ENCODE assay signal across 8 cellular contexts in the genomic region with DNA sequence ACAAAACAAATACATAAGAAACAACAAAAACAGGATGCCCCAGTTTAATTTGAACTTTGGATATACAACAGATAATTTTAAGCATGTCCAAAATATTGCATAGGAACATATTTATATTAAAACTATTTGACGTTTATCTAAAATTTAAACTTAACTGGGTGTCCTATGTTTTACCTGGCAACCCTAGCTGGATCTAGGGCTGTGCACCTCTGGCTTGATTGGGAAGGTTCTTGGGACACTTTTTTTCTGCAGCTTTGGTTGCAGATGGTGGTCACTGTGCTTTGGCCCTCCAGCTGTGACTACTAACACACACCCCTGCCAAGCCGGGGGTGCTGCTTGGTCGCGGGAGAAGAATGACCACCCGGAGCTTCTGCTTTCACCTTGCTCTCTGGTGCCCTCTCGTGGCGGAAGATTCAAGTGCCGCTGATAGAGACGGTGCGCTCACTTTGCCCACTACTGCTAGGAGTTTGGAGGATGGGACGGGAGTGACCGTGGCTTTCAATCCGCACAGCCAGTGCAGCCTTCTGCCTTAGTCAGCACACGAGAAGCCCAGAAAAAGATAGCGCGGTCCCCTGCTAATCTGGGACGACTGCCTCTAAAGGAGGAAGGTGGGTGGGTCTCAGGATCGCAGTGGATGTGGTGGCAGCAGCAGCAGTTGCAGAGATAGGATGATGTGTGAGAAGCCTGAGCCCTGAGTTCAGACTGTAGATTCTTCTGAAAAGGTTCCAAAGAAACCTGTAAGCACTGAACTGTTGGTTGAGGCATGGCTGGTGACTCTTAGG. TPM values are rescaled to one million over a fixed set of nuclear protein-coding genes. Genes with fewer than 3 reads are reported as not detected.
A peak's percentile ranks its signal among the peaks of the same experiment; 100 is the strongest.
DNase-seq lines count a peak whose midpoint lies in the region; ATAC-seq, FAIRE-seq and TF ChIP-seq lines count a peak whose summit lies in the region.

No MANE protein-coding gene starts in this region.

- peak overlapping the region in 1 of 4 experiments; percentile 32; a peak in 1 of 8 replicates for H3K4me3 ChIP-seq in H1 (ENCODE audit: extremely low read depth in 1 of 4, insufficient read depth in 2 of 4, low read depth in 3 of 4, low read length in 4 of 4)
- H3K4me3 ChIP-seq in mesenchymal stem cell (ENCODE audit: insufficient read depth in 1 of 2, low read depth in 1 of 2, low read length in 2 of 2) = peak overlapping the region in 1 of 2 experiments; percentile 34

- CTCF ChIA-PET in HEK293T (lab: Yijun Ruan, JAX) = interaction anchor here (0.6 to 1.8 kb wide), 13 partner anchors 9 to 834 kb away, joined by 3 to 7 read pairs (median 3); a partner anchor contains a TSS
- CTCF ChIA-PET in H1 (lab: Charles Lee; ENCODE audit: partially characterized antibody) = interaction anchor here (0.8 to 3.0 kb wide), 21 partner anchors 9 to 216 kb away, joined by 3 to 15 read pairs (median 5); no protein-coding TSS in a partner anchor

- H3K14ac ChIP-seq in H1 (ENCODE audit: insufficient read length) (no peak overlapping the region), mesenchymal stem cell (ENCODE audit: low read length in 2 of 2) (no peak overlapping the region)

- H3K23me2 ChIP-seq in H1 (ENCODE audit: low read depth, low read length) = no peaks in the 10 kb centered on the region; the same call in 1 of the 2 replicates

- H3K9me3 ChIP-seq in H1 (ENCODE audit: insufficient read depth in 2 of 2, low read depth in 1 of 2, low read length in 1 of 2) (no peaks in the 10 kb centered on the region), mesenchymal stem cell (ENCODE audit: control insufficient read depth, low read length) (no peaks in the 10 kb centered on the region)

- H3K36me3 ChIP-seq in H1 (ENCODE audit: control insufficient read depth in 2 of 4, insufficient read depth in 4 of 4, low read length in 3 of 4) (no peaks in the 10 kb centered on the region), mesenchymal stem cell (ENCODE audit: control insufficient read depth in 1 of 2, insufficient read depth in 2 of 2, low read depth in 1 of 2, low read length in 2 of 2) (no peaks in the 10 kb centered on the region)

- H4K8ac ChIP-seq in H1 (ENCODE audit: extremely low read depth, insufficient read depth, low read length) = no peak overlapping the region
- H4K8ac ChIP-seq in mesenchymal stem cell (ENCODE audit: low read length) = peak overlapping the region; percentile 50

- 15% methylated on average over 18 of the region's 18 CpGs; no CpG with 5 or more reads in 1 of the 2 experiments for WGBS in H1 (ENCODE audit: extremely low coverage in 1 of 2, insufficient coverage in 1 of 2, insufficient read length in 1 of 2, insufficient replicate concordance in 2 of 2, low coverage in 1 of 2, low lambda C conversion rate in 2 of 2, missing lambda C conversion rate in 1 of 2), 2 experiments
- WGBS in mesenchymal stem cell = 5% methylated on average over 17 of the region's 18 CpGs

- no peak overlapping the region for H3K18ac ChIP-seq in H1 (ENCODE audit: extremely low read depth, low read length)
- H3K18ac ChIP-seq in mesenchymal stem cell (ENCODE audit: low read depth in 1 of 2, low read length in 2 of 2) = no peak overlapping the region

- H3K23ac ChIP-seq in H1 (ENCODE audit: insufficient read length) (no peak overlapping the region), mesenchymal stem cell (ENCODE audit: low read length in 2 of 2) (no peak overlapping the region)

- H3K79me1 ChIP-seq in H1 (ENCODE audit: low read depth, low read length) (no peaks in the 10 kb centered on the region), mesenchymal stem cell (replicated peaks; ENCODE audit: low read length, poor library complexity, severe bottlenecking) (no peaks in the 10 kb centered on the region)

- peak; percentile 73 to 83 for TF ChIP-seq RAD21 in H1 (IDR thresholded peaks at IDR 0.05 in 1 of 2, conservative IDR thresholded peaks at IDR 0.05 in 1 of 2; ENCODE audit: low read depth in 2 of 2, low read length in 2 of 2)

- no peak overlapping the region for H2BK120ac ChIP-seq in H1 (replicated peaks; ENCODE audit: low read depth, low read length)
- no peak overlapping the region for H2BK120ac ChIP-seq in mesenchymal stem cell (ENCODE audit: low read depth, low read length)

- DNase-seq in HEK293T (ENCODE audit: extremely low spot score) = peak; percentile 71
- peak; percentile 50 for DNase-seq in NCI-H748 treated with DMSO at 0.1 percent for 48 hours (lab: John Stamatoyannopoulos, UW)
- peak; percentile 36 for DNase-seq in activated CD8-positive, alpha-beta memory T cell treated with anti-CD3 and anti-CD28 coated beads for 4 hours (ENCODE audit: low read depth in 2 of 2)
- DNase-seq in H1 (ENCODE audit: low read depth in 1 of 2, low spot score in 2 of 2) = peak; percentile 54 to 97
- peak; percentile 71 for DNase-seq in mesenchymal stem cell
- peak; percentile 66 for DNase-seq in stimulated activated CD8-positive, alpha-beta memory T cell treated with anti-CD3 and anti-CD28 coated beads, Interleukin-15, amount 100 ng/mL, for 1 hour (ENCODE audit: low read depth)

- ATAC-seq in GM19467 (IDR thresholded peaks at IDR 0.05; ENCODE audit: unreplicated experiment) = no peak

- H3K4me2 ChIP-seq in H1 (ENCODE audit: insufficient read depth in 1 of 2, low read depth in 2 of 2, low read length in 2 of 2) = peak overlapping the region; percentile 4 to 49; a peak in 3 of 4 replicates
- H3K4me2 ChIP-seq in mesenchymal stem cell (ENCODE audit: low read length, poor library complexity, severe bottlenecking) = peak overlapping the region; percentile 6

- TF ChIP-seq EP300 in H1 (IDR thresholded peaks at IDR 0.05; ENCODE audit: borderline replicate concordance in 1 of 2, low read depth in 2 of 2, low read length in 2 of 2) = no peak

- H3K4ac ChIP-seq in H1 (replicated peaks; ENCODE audit: insufficient read length, low read depth, low read length) (no peak overlapping the region), mesenchymal stem cell (ENCODE audit: low read depth in 1 of 2, low read length in 2 of 2) (no peak overlapping the region)

- no peak for TF ChIP-seq POLR2A in H1 (IDR thresholded peaks at IDR 0.05; ENCODE audit: control extremely low read depth in 1 of 2, low read depth in 2 of 2, low read length in 2 of 2)

- H2BK12ac ChIP-seq in H1 (ENCODE audit: low read depth, low read length) = peak overlapping the region; percentile 51; the same call in 1 of the 2 replicates
- no peak overlapping the region for H2BK12ac ChIP-seq in mesenchymal stem cell (ENCODE audit: low read length in 2 of 2)

- H4K5ac ChIP-seq in H1 (ENCODE audit: insufficient read length, low read depth, low read length) = no peak overlapping the region

- H2BK5ac ChIP-seq in H1 (ENCODE audit: low read depth, low read length) (no peak overlapping the region), mesenchymal stem cell (ENCODE audit: low read depth, low read length, poor library complexity, severe bottlenecking) (no peak overlapping the region)

- H3K9ac ChIP-seq in H1 (replicated peaks in 1 of 4; ENCODE audit: extremely low read depth in 1 of 4, low read depth in 3 of 4, low read length in 3 of 4) (no peak overlapping the region), mesenchymal stem cell (ENCODE audit: low read length) (peak overlapping the region; percentile 37)

- H4K20me1 ChIP-seq in H1 (replicated peaks in 1 of 2; ENCODE audit: control insufficient read depth in 1 of 2, insufficient read depth in 2 of 2, low read length in 2 of 2) = no peaks in the 10 kb centered on the region

- H4K91ac ChIP-seq in H1 (replicated peaks; ENCODE audit: insufficient read length, low read length) = no peak overlapping the region
- no peak overlapping the region for H4K91ac ChIP-seq in mesenchymal stem cell (ENCODE audit: low read length)

- H2BK20ac ChIP-seq in H1 (ENCODE audit: low read length) = no peak overlapping the region

- no peak overlapping the region for H3K56ac ChIP-seq in H1 (replicated peaks; ENCODE audit: insufficient read length, low read depth, low read length)

- peaks cover 0 to 3% (median 0%) of the 10 kb centered on the region in 4 experiments; a peak in 2 of 7 replicates for H3K4me1 ChIP-seq in H1 (replicated peaks in 1 of 4; ENCODE audit: control insufficient read depth in 3 of 4, insufficient read depth in 4 of 4, low read length in 3 of 4)
- peaks cover 8% of the 10 kb centered on the region for H3K4me1 ChIP-seq in mesenchymal stem cell (ENCODE audit: control insufficient read depth, insufficient read depth, low read depth, low read length)

- H3K79me2 ChIP-seq in H1 (ENCODE audit: control insufficient read depth in 1 of 2, insufficient read depth in 2 of 2, low read length in 2 of 2) = no peaks in the 10 kb centered on the region

- FAIRE-seq in H1 (lab: Jason Lieb, UNC) = peak; percentile 88

- H2BK15ac ChIP-seq in H1 (ENCODE audit: low read length) = no peak overlapping the region
- no peak overlapping the region for H2BK15ac ChIP-seq in mesenchymal stem cell (ENCODE audit: low read depth, poor library complexity, severe bottlenecking)

- no peak overlapping the region for H3K27ac ChIP-seq in C4-2B
- H3K27ac ChIP-seq in H1 (ENCODE audit: low read depth, low read length) = no peak overlapping the region
- no peak overlapping the region for H3K27ac ChIP-seq in mesenchymal stem cell (ENCODE audit: low read length, poor library complexity, severe bottlenecking)

- H2AK5ac ChIP-seq in H1 (ENCODE audit: low read depth, low read length) (no peak overlapping the region), mesenchymal stem cell (ENCODE audit: low read length, severe bottlenecking) (no peak overlapping the region)

- H3K27me3 ChIP-seq in H1 (replicated peaks in 1 of 4; ENCODE audit: control insufficient read depth in 3 of 4, extremely low read depth in 1 of 4, insufficient read depth in 3 of 4, low read length in 3 of 4) (peaks cover 0 to 5% (median 0%) of the 10 kb centered on the region in 4 experiments; a peak in 4 of 7 replicates), mesenchymal stem cell (ENCODE audit: control insufficient read depth in 1 of 2, insufficient read depth in 1 of 2, low read length in 2 of 2) (peaks cover 15 to 46% of the 10 kb centered on the region in 2 experiments)

- peak overlapping the region; percentile 77 for H2AFZ ChIP-seq in H1 (ENCODE audit: low read length)
- H2AFZ ChIP-seq in mesenchymal stem cell (ENCODE audit: low read depth, low read length) = no peak overlapping the region

- POLR2A ChIA-PET in HEK293T (lab: Yijun Ruan, JAX) (no interaction called here), H1 (lab: Charles Lee; ENCODE audit: partially characterized antibody) (interaction anchor here (0.7 kb wide), 1 partner anchor 25 kb away, joined by 3 read pairs; no protein-coding TSS in a partner anchor)

- peak; percentile 95 for TF ChIP-seq CTCF in C4-2B (conservative IDR thresholded peaks at IDR 0.05)
- TF ChIP-seq CTCF in H1 (IDR thresholded peaks at IDR 0.05; ENCODE audit: control extremely low read depth in 1 of 3, insufficient read depth in 1 of 3, low read depth in 1 of 3, low read length in 3 of 3) = peak; percentile 85 to 93 (median 85)

RNA-seq across cellular contexts. Expression of a gene that starts 6.7 kb away (rescaled TPM):
- total RNA-seq in H1 (2021; fragmentation: NEBNext Ultra II Directional; extraction: Animal tissue kit (Norgen Biotek cat#: 25700)) = not detected in 2 replicates
- 0.11 TPM in 1 of 2 replicates, not detected in the other for polyA plus RNA-seq in H1 (2011; rRNA removed)
- not detected for polyA plus RNA-seq in H1 (2011; cell fraction: cytosol; rRNA removed)
- polyA plus RNA-seq in H1 (2011; cell fraction: nucleus; rRNA removed) = not detected
- not detected in 4 replicates for polyA plus RNA-seq in H1 (2012, experiment 1 of 2)
- polyA plus RNA-seq in H1 (2012, experiment 2 of 2) = not detected
- not detected for polyA plus RNA-seq in H1 (2013, experiment 1 of 2)
- not detected for polyA plus RNA-seq in H1 (2013, experiment 2 of 2)
- not detected in 2 replicates for polyA minus RNA-seq in H1 (2011; rRNA and poly(A)+ RNA removed)
- not detected for polyA minus RNA-seq in H1 (2011; cell fraction: cytosol; rRNA and poly(A)+ RNA removed)
- not detected for polyA minus RNA-seq in H1 (2011; cell fraction: nucleus; rRNA and poly(A)+ RNA removed)
- not detected for polyA plus RNA-seq in mesenchymal stem cell (2013, experiment 1 of 2)
- not detected for polyA plus RNA-seq in mesenchymal stem cell (2013, experiment 2 of 2)
